Comparison of ENCODE assay signal across 8 cellular contexts in genomic region chr9:25678147-25678666, GRCh38. TPM values are rescaled to one million over a fixed set of nuclear protein-coding genes. Genes with fewer than 3 reads are reported as not detected.
A peak's percentile ranks its signal among the peaks of the same experiment; 100 is the strongest.
DNase-seq lines count a peak whose midpoint lies in the region; ATAC-seq and TF ChIP-seq lines count a peak whose summit lies in the region.

Gene TUSC1, minus strand, starts transcription at chr9:25678444. Its CDS starts 132 bp downstream, at chr9:25678312.

- TF ChIP-seq POLR2A in erythroblast (IDR thresholded peaks at IDR 0.05; ENCODE audit: low read length) (peak; percentile 33), testis (IDR thresholded peaks at IDR 0.05) (no peak)

- TF ChIP-seq CTCF in AG09309 (IDR thresholded peaks at IDR 0.05; ENCODE audit: control insufficient read depth, insufficient read depth, low read depth, low read length, missing control alignments) (no peak), VCaP (conservative IDR thresholded peaks at IDR 0.05) (peak; percentile 23; the same call in 1 of the 2 replicates), testis (IDR thresholded peaks at IDR 0.05) (peak in 2 of 3 experiments; percentile 27 to 40)

- H3K27ac ChIP-seq in VCaP (peak within 1 kb of the TSS; percentile 100), testis (peak within 1 kb of the TSS; percentile 98 to 99)

- H3K4me3 ChIP-seq in AG09309 (ENCODE audit: control insufficient read depth, low read depth, low read length) (peak within 1 kb of the TSS; percentile 72), MG63 (peak within 1 kb of the TSS; percentile 76), testis (peak within 1 kb of the TSS; percentile 96 to 98)

- H3K27me3 ChIP-seq in MG63 = no peaks in the 10 kb centered on the region
- H3K27me3 ChIP-seq in testis = no peaks in the 10 kb centered on the region

- intact Hi-C loops in testis (cut with DNase I; ENCODE audit: low total_unique reads) = no loop called here

- no peaks in the 10 kb centered on the region for H3K36me3 ChIP-seq in MG63
- no peaks in the 10 kb centered on the region for H3K36me3 ChIP-seq in testis (ENCODE audit: low read depth, missing control alignments)

- DNase-seq in AG09309 (ENCODE audit: low read depth) (peak; percentile 53), MG63 (peak; percentile 92), erythroblast (lab: John Stamatoyannopoulos, UW) (peak; percentile 78 to 85), mesenteric fat pad (ENCODE audit: low spot score) (peak; percentile 96), testis (peak; percentile 87)

- WGBS in testis, 2 donors = 0 to 1% methylated on average over 4 to 29 of the region's 57 CpGs

- peaks cover 7% of the 10 kb centered on the region for H3K4me1 ChIP-seq in testis

- ATAC-seq in GM19395 (IDR thresholded peaks at IDR 0.05; ENCODE audit: unreplicated experiment) = peak; percentile 62
- ATAC-seq in GM21786 (IDR thresholded peaks at IDR 0.05; ENCODE audit: unreplicated experiment) = no peak

- H3K9me3 ChIP-seq in MG63 (no peaks in the 10 kb centered on the region), testis (no peaks in the 10 kb centered on the region)

RNA-seq across cellular contexts. Expression of gene TUSC1, which starts in this region (rescaled TPM):
- 3.2 and 14.7 TPM in 2 replicates for total RNA-seq in MG63 (2014; rRNA removed; shearing (Covaris generic); ENCODE audit: low replicate concordance)
- total RNA-seq in mesenteric fat pad = 15.7 TPM
- total RNA-seq in testis = 10 to 100 TPM; 27.2 to 38.3 TPM
- polyA plus RNA-seq in testis (ENCODE audit: insufficient read depth, low read depth, low replicate concordance) = 31.8 TPM
